Comparison of ENCODE assay signal across 8 cellular contexts in genomic region chr17:18363021-18363941, GRCh38. TPM values are rescaled to one million over a fixed set of nuclear protein-coding genes. Genes with fewer than 3 reads are reported as not detected.
A peak's percentile ranks its signal among the peaks of the same experiment; 100 is the strongest.
DNase-seq lines count a peak whose midpoint lies in the region; ATAC-seq and TF ChIP-seq lines count a peak whose summit lies in the region.

Gene SHMT1 (minus strand): TSS chr17:18363550. CDS start chr17:18355981, 7,569 bp downstream.

- H2BK12ac ChIP-seq in mesenchymal stem cell (ENCODE audit: low read length in 2 of 2): peak within 1 kb of the TSS in 1 of 2 experiments; percentile 63

- peak within 1 kb of the TSS; percentile 73 to 84 for H3K18ac ChIP-seq in mesenchymal stem cell (ENCODE audit: low read depth in 1 of 2, low read length in 2 of 2)

- H3K4me3 ChIP-seq in mesenchymal stem cell (ENCODE audit: insufficient read depth in 1 of 2, low read depth in 1 of 2, low read length in 2 of 2): peak within 1 kb of the TSS; percentile 88 to 99

- no peak within 1 kb of the TSS for H2BK120ac ChIP-seq in mesenchymal stem cell (ENCODE audit: low read depth, low read length)

- H2AK5ac ChIP-seq in mesenchymal stem cell (ENCODE audit: low read length, severe bottlenecking): peak within 1 kb of the TSS; percentile 59

- H3K23ac ChIP-seq in mesenchymal stem cell (ENCODE audit: low read length in 2 of 2): peak within 1 kb of the TSS in 1 of 2 experiments; percentile 99

- peak within 1 kb of the TSS; percentile 77 for H3K9ac ChIP-seq in mesenchymal stem cell (ENCODE audit: low read length)

- WGBS in mesenchymal stem cell: under 1% methylated on average over 71 of the region's 78 CpGs

- peak within 1 kb of the TSS in 1 of 2 experiments; percentile 93 for H3K14ac ChIP-seq in mesenchymal stem cell (ENCODE audit: low read length in 2 of 2)

- peaks cover 16% of the 10 kb centered on the region for H3K36me3 Mint-ChIP-seq in effector memory CD8-positive, alpha-beta T cell (ENCODE audit: insufficient read depth)

- peak within 1 kb of the TSS; percentile 90 to 92 for H3K4me3 Mint-ChIP-seq in effector memory CD8-positive, alpha-beta T cell

- H3K9me3 Mint-ChIP-seq in effector memory CD8-positive, alpha-beta T cell: no peaks in the 10 kb centered on the region

- H2BK15ac ChIP-seq in mesenchymal stem cell (ENCODE audit: low read depth, poor library complexity, severe bottlenecking): no peak within 1 kb of the TSS

- H3K4me1 Mint-ChIP-seq in effector memory CD8-positive, alpha-beta T cell (ENCODE audit: low read depth in 2 of 2): peaks cover 10 to 15% of the 10 kb centered on the region in 2 donors

- peak within 1 kb of the TSS; percentile 86 for H2BK5ac ChIP-seq in mesenchymal stem cell (ENCODE audit: low read depth, low read length, poor library complexity, severe bottlenecking)

- peak within 1 kb of the TSS; percentile 80 for H3K27ac ChIP-seq in mesenchymal stem cell (ENCODE audit: low read length, poor library complexity, severe bottlenecking)

- H4K8ac ChIP-seq in mesenchymal stem cell (ENCODE audit: low read length): peak within 1 kb of the TSS; percentile 64

- H3K4me2 ChIP-seq in mesenchymal stem cell (ENCODE audit: low read length, poor library complexity, severe bottlenecking): peak within 1 kb of the TSS; percentile 100

- peaks cover 0 to 6% of the 10 kb centered on the region in 2 experiments for H3K36me3 ChIP-seq in mesenchymal stem cell (ENCODE audit: control insufficient read depth in 1 of 2, insufficient read depth in 2 of 2, low read depth in 1 of 2, low read length in 2 of 2)

- TF ChIP-seq CTCF in GM20000 (IDR thresholded peaks at IDR 0.05; ENCODE audit: extremely low read depth, missing control alignments): no peak

- H3K4me1 ChIP-seq in mesenchymal stem cell (ENCODE audit: control insufficient read depth, insufficient read depth, low read depth, low read length): peaks cover 18% of the 10 kb centered on the region

- ATAC-seq in effector memory CD8-positive, alpha-beta T cell (replicated peaks): peak; percentile 100

- H3K27ac Mint-ChIP-seq in effector memory CD8-positive, alpha-beta T cell: peak within 1 kb of the TSS; percentile 49 to 87

- no peaks in the 10 kb centered on the region for H3K27me3 Mint-ChIP-seq in effector memory CD8-positive, alpha-beta T cell

- peak; percentile 76 for DNase-seq in COR-L47 (lab: John Stamatoyannopoulos, UW)
- DNase-seq in GM20000 (ENCODE audit: low spot score): peak; percentile 98
- DNase-seq in HT-29 (ENCODE audit: low spot score): peak; percentile 92
- peak; percentile 87 for DNase-seq in NOMO-1 treated with DMSO at 0.1 percent for 48 hours (lab: John Stamatoyannopoulos, UW; ENCODE audit: unreplicated experiment)
- peak; percentile 75 to 87 (median 76) for DNase-seq in activated CD8-positive, alpha-beta memory T cell treated with anti-CD3 and anti-CD28 coated beads for 48 hours (ENCODE audit: low read depth in 2 of 3, low spot score in 2 of 3)
- DNase-seq in effector memory CD8-positive, alpha-beta T cell: peak; percentile 85 to 86 (median 86)
- peak; percentile 87 for DNase-seq in mesenchymal stem cell
- peak; percentile 84 for DNase-seq in stimulated activated CD8-positive, alpha-beta memory T cell treated with anti-CD3 and anti-CD28 coated beads, Interleukin-12 subunit alpha, Interleukin-12 subunit beta, amount 100 ng/mL, for 24 hours (ENCODE audit: extremely low read depth)

- peak within 1 kb of the TSS; percentile 98 for H2AFZ ChIP-seq in mesenchymal stem cell (ENCODE audit: low read depth, low read length)

- H4K91ac ChIP-seq in mesenchymal stem cell (ENCODE audit: low read length): peak within 1 kb of the TSS; percentile 50

- H3K4ac ChIP-seq in mesenchymal stem cell (ENCODE audit: low read depth in 1 of 2, low read length in 2 of 2): peak within 1 kb of the TSS in 1 of 2 experiments; percentile 58

- no peaks in the 10 kb centered on the region for H3K27me3 ChIP-seq in mesenchymal stem cell (ENCODE audit: control insufficient read depth in 1 of 2, insufficient read depth in 1 of 2, low read length in 2 of 2)

- no peaks in the 10 kb centered on the region for H3K9me3 ChIP-seq in mesenchymal stem cell (ENCODE audit: control insufficient read depth, low read length)

- H3K79me1 ChIP-seq in mesenchymal stem cell (replicated peaks; ENCODE audit: low read length, poor library complexity, severe bottlenecking): peaks cover 18% of the 10 kb centered on the region

RNA-seq across cellular contexts. Expression of gene SHMT1, which starts in this region (rescaled TPM):
- total RNA-seq in HT-29 (2014; rRNA removed; shearing (Covaris generic)): 62.7 and 62.9 TPM in 2 replicates
- 5.4 TPM for polyA plus RNA-seq in mesenchymal stem cell (2013, experiment 1 of 2)
- polyA plus RNA-seq in mesenchymal stem cell (2013, experiment 2 of 2): 5.5 TPM

Comparison
In these comparisons a context has a peak if more than half of its experiments do, and no peak if none do; other contexts are left out.
1. Peak in every context shown above with its lines: DNase-seq, ATAC-seq, H3K4me3 ChIP-seq and H3K27ac ChIP-seq.